In genomic region chr18:1302861-1303260, GRCh38 we compare ENCODE assay signal across 24 cellular contexts.
DNase-seq lines count a peak whose midpoint lies in the region; ATAC-seq, FAIRE-seq and TF ChIP-seq lines count a peak whose summit lies in the region.
"Had no signal": no experiment of that assay in that cellular context is flagged by ENCODE, and none has a peak within 500 bp of the region (broad histone marks: within the 10 kb centered on the region; RNA-seq: fewer than 3 reads in every experiment).

No MANE protein-coding gene starts in this region.

- no peak overlapping the region for H3K4me3 Mint-ChIP-seq in nephron progenitor cell
- H3K4me3 Mint-ChIP-seq: CD4-positive, alpha-beta memory T cell; T-helper 17 cell had no signal

- peak overlapping the region; percentile 80 for H3K27ac Mint-ChIP-seq in nephron progenitor cell
- H3K27ac Mint-ChIP-seq: CD4-positive, alpha-beta memory T cell; T-helper 17 cell had no signal

- no peak for FAIRE-seq in HTR-8/SVneo (lab: Jason Lieb, UNC)
- FAIRE-seq: G401.6, GM19239, H54, HepG2 had no signal

- peaks cover 15% of the 10 kb centered on the region for H3K4me1 Mint-ChIP-seq in nephron progenitor cell
- H3K4me1 Mint-ChIP-seq: CD4-positive, alpha-beta memory T cell; T-helper 17 cell had no signal

- no peak for ATAC-seq in HG03175 (IDR thresholded peaks at IDR 0.05; ENCODE audit: unreplicated experiment)
- ATAC-seq: HepG2, T-helper 17 cell had no signal

- peak in 2 of 3 experiments; percentile 71 to 93 for DNase-seq in NCI-H1417 (lab: John Stamatoyannopoulos, UW)
- peak; percentile 26 to 86 for DNase-seq in NCI-H2081 (lab: John Stamatoyannopoulos, UW)
- peak; percentile 19 for DNase-seq in NCI-H774 (lab: John Stamatoyannopoulos, UW)
- no peak for DNase-seq in nephron progenitor cell
- no peak for DNase-seq in NCI-H1436 treated with DMSO at 0.1 percent for 48 hours (lab: John Stamatoyannopoulos, UW)
- DNase-seq in HTR-8/SVneo (ENCODE audit: insufficient read length, low spot score), result no peak
- DNase-seq in HuH-7.5 (ENCODE audit: low spot score), result no peak
- DNase-seq: ACHN; CD4-positive, alpha-beta memory T cell; KBM-7; MM.1S; NCI-H1048; NCI-H1930; NCI-H446 treated with DMSO at 0.1 percent for 48 hours; NCI-H526 treated with DMSO at 0.1 percent for 48 hours; OCI-M1; Right ventricle myocardium superior; SW 1271; T-helper 17 cell had no signal

- H3K36me3 Mint-ChIP-seq in nephron progenitor cell (ENCODE audit: low read depth), result no peaks in the 10 kb centered on the region
- H3K36me3 Mint-ChIP-seq: CD4-positive, alpha-beta memory T cell had no signal

- H3K27me3 Mint-ChIP-seq in nephron progenitor cell (ENCODE audit: low read depth, poor library complexity), result no peaks in the 10 kb centered on the region
- H3K27me3 Mint-ChIP-seq: CD4-positive, alpha-beta memory T cell; T-helper 17 cell had no signal

- peaks cover 7% of the 10 kb centered on the region for H3K9me3 Mint-ChIP-seq in nephron progenitor cell

- TF ChIP-seq CTCF in nephron progenitor cell (IDR thresholded peaks at IDR 0.05), result no peak

Comparison
In these comparisons a context has a peak if more than half of its experiments do, and no peak if none do; other contexts are left out.
1. DNase-seq: peak in NCI-H1417 (2 of 3), NCI-H2081 (2 of 2) and NCI-H774 (single experiment); none in nephron progenitor cell (single experiment), NCI-H1436 treated with DMSO at 0.1 percent for 48 hours (single experiment), HTR-8/SVneo (single experiment) and HuH-7.5 (single experiment).